ENCODE assay signal across 10 cellular contexts in the genomic region with DNA sequence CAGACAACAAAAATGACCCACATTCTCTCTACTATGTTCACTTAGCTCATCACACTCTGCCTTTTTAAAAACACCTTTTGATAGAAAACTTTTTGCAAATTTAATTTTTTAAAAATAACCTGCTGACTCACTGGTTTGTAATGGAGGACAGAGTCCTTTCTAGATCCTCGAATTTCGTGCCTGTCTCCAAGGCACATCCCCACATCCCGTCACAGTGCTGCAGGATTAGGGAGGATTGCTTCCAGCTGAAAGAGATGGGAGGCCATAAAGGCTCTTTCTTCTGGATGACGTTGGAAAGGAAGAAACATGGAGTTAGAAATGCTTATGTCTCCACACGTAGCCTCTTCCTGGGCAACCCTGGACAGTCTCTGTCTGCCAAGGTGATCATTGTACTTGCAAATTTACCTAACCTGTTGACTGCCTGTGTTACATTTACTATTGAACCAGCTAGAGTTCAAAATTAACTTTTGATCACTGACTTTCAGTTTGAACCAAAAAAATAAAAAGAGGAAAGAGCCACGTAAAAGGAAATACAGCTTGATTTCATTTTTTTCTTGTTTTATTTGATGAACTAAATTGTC. TPM values are rescaled to one million over a fixed set of nuclear protein-coding genes. Genes with fewer than 3 reads are reported as not detected.
DNase-seq lines count a peak whose midpoint lies in the region; ATAC-seq and TF ChIP-seq lines count a peak whose summit lies in the region.
"Had no signal": no experiment of that assay in that cellular context is flagged by ENCODE, and none has a peak within 500 bp of the region (broad histone marks: within the 10 kb centered on the region; RNA-seq: fewer than 3 reads in every experiment).

No MANE protein-coding gene starts in this region.

- WGBS in smooth muscle cell (ENCODE audit: low lambda C conversion rate), result 42% methylated on average over 6 of the region's 6 CpGs

- TF ChIP-seq CTCF in smooth muscle cell (IDR thresholded peaks at IDR 0.05; ENCODE audit: borderline replicate concordance, insufficient read depth, poor library complexity, severe bottlenecking) (no peak), left lung (IDR thresholded peaks at IDR 0.05) (no peak), MM.1S (IDR thresholded peaks at IDR 0.05; ENCODE audit: low read length) (no peak)

- H4K20me1 ChIP-seq in smooth muscle cell (ENCODE audit: low read depth) (no peaks in the 10 kb centered on the region), MM.1S (ENCODE audit: insufficient read depth, low read length) (no peaks in the 10 kb centered on the region)

- H3K4me1 ChIP-seq in HUES48 (ENCODE audit: control insufficient read depth, insufficient read depth, low read length) (peaks cover 25% of the 10 kb centered on the region), smooth muscle cell (ENCODE audit: low read depth) (peaks cover 22% of the 10 kb centered on the region), left lung (peaks cover 11 to 18% of the 10 kb centered on the region in 2 donors), MM.1S (ENCODE audit: low read length) (no peaks in the 10 kb centered on the region)

- H3K9me3 ChIP-seq in HUES48 (ENCODE audit: control insufficient read depth, insufficient read depth, low read length), result no peaks in the 10 kb centered on the region
- no peaks in the 10 kb centered on the region for H3K9me3 ChIP-seq in smooth muscle cell (replicated peaks; ENCODE audit: low read depth)
- no peaks in the 10 kb centered on the region for H3K9me3 ChIP-seq in left lung
- H3K9me3 ChIP-seq in MM.1S (replicated peaks; ENCODE audit: insufficient read depth, low read length), result no peaks in the 10 kb centered on the region

- peak overlapping the region; percentile 74 for H3K4me2 ChIP-seq in smooth muscle cell
- H3K4me2 ChIP-seq in MM.1S (ENCODE audit: low read depth, low read length), result no peak overlapping the region

- H3F3A ChIP-seq in smooth muscle cell (ENCODE audit: low read depth), result peaks cover 12% of the 10 kb centered on the region
- H3F3A ChIP-seq in MM.1S (ENCODE audit: insufficient read depth, low read length), result no peaks in the 10 kb centered on the region

- H3K36me3 ChIP-seq in HUES48 (ENCODE audit: control insufficient read depth, insufficient read depth, low read length) (no peaks in the 10 kb centered on the region), smooth muscle cell (ENCODE audit: low read depth) (no peaks in the 10 kb centered on the region), left lung (no peaks in the 10 kb centered on the region), MM.1S (replicated peaks; ENCODE audit: insufficient read depth, low read length) (no peaks in the 10 kb centered on the region)

- H2AFZ ChIP-seq in smooth muscle cell (ENCODE audit: low read depth), result peak overlapping the region; percentile 76
- H2AFZ ChIP-seq in MM.1S (ENCODE audit: low read length), result no peak overlapping the region

- no peak for DNase-seq in caudate nucleus (lab: John Stamatoyannopoulos, UW)
- DNase-seq in left lobe of liver (ENCODE audit: low spot score), result peak; percentile 68
- no peak for DNase-seq in smooth muscle cell (lab: John Stamatoyannopoulos, UW; ENCODE audit: unreplicated experiment)
- DNase-seq in left lung, result no peak
- no peak for DNase-seq in MM.1S
- DNase-seq in NCI-H2171 (lab: John Stamatoyannopoulos, UW), result no peak
- no peak for DNase-seq in Ammon's horn (ENCODE audit: low spot score)
- DNase-seq: activated CD4-positive, alpha-beta T cell treated with anti-CD3 and anti-CD28 coated beads for 4 hours; NCI-H524 had no signal

- no peaks in the 10 kb centered on the region for H3K27me3 ChIP-seq in HUES48 (ENCODE audit: control insufficient read depth, insufficient read depth, low read length)
- H3K27me3 ChIP-seq in smooth muscle cell (ENCODE audit: low read depth), result no peaks in the 10 kb centered on the region
- no peaks in the 10 kb centered on the region for H3K27me3 ChIP-seq in left lung
- H3K27me3 ChIP-seq in MM.1S (replicated peaks; ENCODE audit: insufficient read depth, low read length), result no peaks in the 10 kb centered on the region

- H3K79me2 ChIP-seq in smooth muscle cell (ENCODE audit: low read depth) (no peaks in the 10 kb centered on the region), MM.1S (ENCODE audit: low read length) (no peaks in the 10 kb centered on the region)

- H3K27ac ChIP-seq in HUES48 (ENCODE audit: low read depth, low read length) (peak overlapping the region; percentile 21), caudate nucleus (ENCODE audit: low read depth, low read length) (peak overlapping the region; percentile 18), smooth muscle cell (ENCODE audit: low read depth) (peak overlapping the region; percentile 88), left lung (no peak overlapping the region), MM.1S (ENCODE audit: low read length) (no peak overlapping the region)

- ATAC-seq in left lobe of liver (peak; percentile 73), left lung (no peak)

- no peak overlapping the region for H3K4me3 ChIP-seq in HUES48 (ENCODE audit: low read depth, low read length)
- no peak overlapping the region for H3K4me3 ChIP-seq in smooth muscle cell
- H3K4me3 ChIP-seq in left lung, result no peak overlapping the region
- H3K4me3 ChIP-seq in MM.1S (ENCODE audit: low read length), result no peak overlapping the region

- intact Hi-C loops in left lung (cut with DNase I), result loop anchor here in 1 of 2 donors (10.0 kb wide), 1 partner anchor 108 kb away; no protein-coding TSS in a partner anchor

- H3K9me2 ChIP-seq in MM.1S (replicated peaks; ENCODE audit: insufficient read depth, low read length), result no peaks in the 10 kb centered on the region

- H3K9ac ChIP-seq in HUES48 (ENCODE audit: low read depth, low read length), result 0 out of 2 replicates have a peak overlapping the region, but pooled peaks have one; percentile 34
- peak overlapping the region; percentile 47 for H3K9ac ChIP-seq in smooth muscle cell (ENCODE audit: low read depth)
- no peak overlapping the region for H3K9ac ChIP-seq in MM.1S (ENCODE audit: low read length)

RNA-seq across cellular contexts. Expression of a gene that starts 27.6 kb away (rescaled TPM):
- total RNA-seq in left lobe of liver, result 0.48 TPM
- total RNA-seq in smooth muscle cell, result 3.4 and 3.8 TPM in 2 replicates
- 2.3 and 5.6 TPM in 2 replicates for polyA plus RNA-seq in smooth muscle cell
- total RNA-seq in left lung, result 10 to 100 TPM; 29.0 to 36.9 TPM

Comparison
In these comparisons a context has a peak if more than half of its experiments do, and no peak if none do; other contexts are left out.
1. H3K27ac ChIP-seq: peak in HUES48 (single experiment), caudate nucleus (single experiment) and smooth muscle cell (single experiment); none in left lung (0 of 2) and MM.1S (single experiment).